19 cellular contexts compared by ENCODE assay signal in genomic region chr3:163335429-163335828, GRCh38.
DNase-seq lines count a peak whose midpoint lies in the region; ATAC-seq, FAIRE-seq and TF ChIP-seq lines count a peak whose summit lies in the region.
"Had no signal": no experiment of that assay in that cellular context is flagged by ENCODE, and none has a peak within 500 bp of the region (broad histone marks: within the 10 kb centered on the region; RNA-seq: fewer than 3 reads in every experiment).

No MANE protein-coding gene starts in this region.

- H3K4me1 ChIP-seq in HEK293 (ENCODE audit: control insufficient read depth, insufficient read depth, low read length): no peaks in the 10 kb centered on the region
- H3K4me1 ChIP-seq in K562 (replicated peaks in 1 of 2; ENCODE audit: control insufficient read depth in 2 of 2, insufficient read depth in 2 of 2, low read length in 2 of 2): no peaks in the 10 kb centered on the region
- H3K4me1 ChIP-seq: BLaER1, Caco-2 had no signal

- no peaks in the 10 kb centered on the region for H3K79me2 ChIP-seq in K562 (ENCODE audit: control insufficient read depth, insufficient read depth, low read length)

- BruUV-seq in K562 (replicated peaks; lab: Mats Ljungman, UMichigan): no TSS peak

- POLR2A ChIA-PET in HEK293 (lab: Yijun Ruan, JAX) (no interaction called here), K562 (lab: Yijun Ruan, JAX) (no interaction called here)

- DNase-seq in DMS 273 (lab: John Stamatoyannopoulos, UW; ENCODE audit: unreplicated experiment) (peak; percentile 22), DMS 273 treated with DMSO at 0.1 percent for 48 hours (lab: John Stamatoyannopoulos, UW) (no peak), K562 (ENCODE audit: extremely low read depth in 1 of 4, low spot score in 3 of 4) (peak in 1 of 4 experiments; percentile 10), NCI-H774 (lab: John Stamatoyannopoulos, UW) (no peak), NK-92 (lab: John Stamatoyannopoulos, UW; ENCODE audit: unreplicated experiment) (no peak)
- DNase-seq: Caco-2; CD4-positive, CD25-positive, alpha-beta regulatory T cell; CD8-positive, alpha-beta T cell; DMS79; GF-D8; H7; HCEC 1CT had no signal

- TF ChIP-seq CTCF in HEK293 (tag by site-specific recombination; IDR thresholded peaks at IDR 0.05) (no peak), K562 (IDR thresholded peaks at IDR 0.05 in 2 of 3, conservative IDR thresholded peaks at IDR 0.05 in 1 of 3; ENCODE audit: insufficient read depth in 2 of 3, low read depth in 1 of 3, low read length in 3 of 3) (no peak)

- no peaks in the 10 kb centered on the region for H3K36me3 ChIP-seq in HEK293 (ENCODE audit: control insufficient read depth in 2 of 2, insufficient read depth in 1 of 2, low read length in 2 of 2)
- no peaks in the 10 kb centered on the region for H3K36me3 ChIP-seq in K562 (ENCODE audit: control insufficient read depth, insufficient read depth, low read length)
- H3K36me3 ChIP-seq: BLaER1 had no signal

- CTCF ChIA-PET in HEK293 (lab: Yijun Ruan, JAX) (no interaction called here), K562 (lab: Yijun Ruan, JAX; ENCODE audit: low intra/inter-chr PET ratio) (no interaction called here)

- TF ChIP-seq POLR2A in K562 (conservative IDR thresholded peaks at IDR 0.05): no peak

- H4K20me1 ChIP-seq in K562 (replicated peaks; ENCODE audit: control insufficient read depth, insufficient read depth, low read length): no peaks in the 10 kb centered on the region
- H4K20me1 ChIP-seq: BLaER1 had no signal

- in situ Hi-C loops in K562 (cut with MboI): no loop called here

- H2AFZ ChIP-seq in K562 (ENCODE audit: low read depth, low read length): no peak overlapping the region

- H3K4me2 ChIP-seq in K562 (ENCODE audit: insufficient read depth, low read length): no peak overlapping the region
- H3K4me2 ChIP-seq: BLaER1 had no signal

- 23% methylated on average over 1 of the region's 1 CpG for WGBS in K562 (ENCODE audit: insufficient coverage, low coverage, missing lambda C conversion rate)

- H3K27ac ChIP-seq in HEK293 (ENCODE audit: extremely low read depth, low read depth, low read length) (no peak overlapping the region), K562 (ENCODE audit: extremely low read depth, low read depth, low read length) (no peak overlapping the region)
- H3K27ac ChIP-seq: 22Rv1, BLaER1, C4-2B had no signal

- no peaks in the 10 kb centered on the region for H3K9me1 ChIP-seq in K562 (ENCODE audit: control insufficient read depth, insufficient read depth, low read length)

- no peak for ATAC-seq in K562
- ATAC-seq: CD8-positive, alpha-beta T cell had no signal

- TF ChIP-seq EP300 in K562 (IDR thresholded peaks at IDR 0.05; ENCODE audit: low read length): no peak

- no peak for FAIRE-seq in K562 (lab: Jason Lieb, UNC)
- FAIRE-seq: A204.1, GM12892, H1 had no signal

- H3K9ac ChIP-seq in K562 (ENCODE audit: insufficient read depth in 1 of 2, low read depth in 2 of 2, low read length in 2 of 2): no peak overlapping the region
- H3K9ac ChIP-seq: BLaER1 had no signal

- TF ChIP-seq RAD21 in K562 (CRISPR knock-in tag; conservative IDR thresholded peaks at IDR 0.05 in 1 of 2, IDR thresholded peaks at IDR 0.05 in 1 of 2): no peak

- no peaks in the 10 kb centered on the region for H3K27me3 ChIP-seq in K562 (ENCODE audit: control insufficient read depth in 2 of 2, insufficient read depth in 2 of 2, low read length in 2 of 2)
- H3K27me3 ChIP-seq: BLaER1 had no signal

- H3K9me3 ChIP-seq in HEK293 (ENCODE audit: control insufficient read depth, insufficient read depth, low read depth, low read length) (no peaks in the 10 kb centered on the region), K562 (replicated peaks; ENCODE audit: control insufficient read depth, insufficient read depth, low read depth, low read length) (no peaks in the 10 kb centered on the region; the same call in 1 of the 2 replicates)
- H3K9me3 ChIP-seq: Caco-2 had no signal

- intact Hi-C loops in K562 (cut with micrococcal nuclease): no loop called here

- H3K4me3 ChIP-seq in HEK293 (ENCODE audit: low read depth, low read length) (no peak overlapping the region), K562 (no peak overlapping the region)
- H3K4me3 ChIP-seq: BLaER1 had no signal

TF ChIP-seq in HEK293, 187 proteins besides CTCF, POLR2A, EP300 and RAD21:
- TF ChIP-seq ZNF140 (tag by site-specific recombination; IDR thresholded peaks at IDR 0.05) (no peak), TRIM28 (IDR thresholded peaks at IDR 0.05; ENCODE audit: borderline replicate concordance, low read length) (peak; percentile 28; the same call in 1 of the 2 replicates), KLF10 (tag by site-specific recombination; IDR thresholded peaks at IDR 0.05) (no peak), ZNF530 (tag by site-specific recombination; IDR thresholded peaks at IDR 0.05; ENCODE audit: low read depth) (no peak), ZNF658 (tag by site-specific recombination; IDR thresholded peaks at IDR 0.05) (no peak), ZNF112 (tag by site-specific recombination; IDR thresholded peaks at IDR 0.05) (no peak), SETDB1 (IDR thresholded peaks at IDR 0.05; ENCODE audit: insufficient read length, low read length) (peak; percentile 54)
- TF ChIP-seq, protein P1, sequence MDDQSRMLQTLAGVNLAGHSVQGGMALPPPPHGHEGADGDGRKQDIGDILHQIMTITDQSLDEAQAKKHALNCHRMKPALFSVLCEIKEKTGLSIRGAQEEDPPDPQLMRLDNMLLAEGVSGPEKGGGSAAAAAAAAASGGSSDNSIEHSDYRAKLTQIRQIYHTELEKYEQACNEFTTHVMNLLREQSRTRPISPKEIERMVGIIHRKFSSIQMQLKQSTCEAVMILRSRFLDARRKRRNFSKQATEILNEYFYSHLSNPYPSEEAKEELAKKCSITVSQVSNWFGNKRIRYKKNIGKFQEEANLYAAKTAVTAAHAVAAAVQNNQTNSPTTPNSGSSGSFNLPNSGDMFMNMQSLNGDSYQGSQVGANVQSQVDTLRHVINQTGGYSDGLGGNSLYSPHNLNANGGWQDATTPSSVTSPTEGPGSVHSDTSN (CRISPR knock-in tag; IDR thresholded peaks at IDR 0.05): no peak
- TF ChIP-seq, protein P2, sequence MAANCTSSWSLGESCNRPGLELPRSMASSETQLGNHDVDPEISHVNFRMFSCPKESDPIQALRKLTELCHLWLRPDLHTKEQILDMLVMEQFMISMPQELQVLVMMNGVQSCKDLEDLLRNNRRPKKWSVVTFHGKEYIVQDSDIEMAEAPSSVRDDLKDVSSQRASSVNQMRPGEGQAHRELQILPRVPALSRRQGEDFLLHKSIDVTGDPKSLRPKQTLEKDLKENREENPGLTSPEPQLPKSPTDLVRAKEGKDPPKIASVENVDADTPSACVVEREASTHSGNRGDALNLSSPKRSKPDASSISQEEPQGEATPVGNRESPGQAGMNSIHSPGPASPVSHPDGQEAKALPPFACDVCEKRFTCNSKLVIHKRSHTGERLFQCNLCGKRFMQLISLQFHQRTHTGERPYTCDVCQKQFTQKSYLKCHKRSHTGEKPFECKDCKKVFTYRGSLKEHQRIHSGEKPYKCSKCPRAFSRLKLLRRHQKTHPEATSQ (tag by site-specific recombination; IDR thresholded peaks at IDR 0.05): no peak

TF ChIP-seq in K562, 482 proteins besides CTCF, POLR2A, EP300 and RAD21:
- peak; percentile 24 for TF ChIP-seq ZFP36 (IDR thresholded peaks at IDR 0.05; ENCODE audit: low read depth, low read length, partially characterized antibody)
- TF ChIP-seq KLF16 (IDR thresholded peaks at IDR 0.05): no peak
- peak; percentile 85; the same call in 1 of the 2 replicates for TF ChIP-seq CBX5 (IDR thresholded peaks at IDR 0.05; ENCODE audit: borderline replicate concordance, low read depth)
- TF ChIP-seq ELF2 (CRISPR knock-in tag; IDR thresholded peaks at IDR 0.05): no peak
- TF ChIP-seq TRIM28 (IDR thresholded peaks at IDR 0.05): 0 out of 2 replicates have a peak, but pooled peaks have one; percentile 18
- TF ChIP-seq ARNT (IDR thresholded peaks at IDR 0.05): no peak
- peak; percentile 24 for TF ChIP-seq ZNF280A (IDR thresholded peaks at IDR 0.05; ENCODE audit: low read depth, partially characterized antibody)
